In the genomic region with DNA sequence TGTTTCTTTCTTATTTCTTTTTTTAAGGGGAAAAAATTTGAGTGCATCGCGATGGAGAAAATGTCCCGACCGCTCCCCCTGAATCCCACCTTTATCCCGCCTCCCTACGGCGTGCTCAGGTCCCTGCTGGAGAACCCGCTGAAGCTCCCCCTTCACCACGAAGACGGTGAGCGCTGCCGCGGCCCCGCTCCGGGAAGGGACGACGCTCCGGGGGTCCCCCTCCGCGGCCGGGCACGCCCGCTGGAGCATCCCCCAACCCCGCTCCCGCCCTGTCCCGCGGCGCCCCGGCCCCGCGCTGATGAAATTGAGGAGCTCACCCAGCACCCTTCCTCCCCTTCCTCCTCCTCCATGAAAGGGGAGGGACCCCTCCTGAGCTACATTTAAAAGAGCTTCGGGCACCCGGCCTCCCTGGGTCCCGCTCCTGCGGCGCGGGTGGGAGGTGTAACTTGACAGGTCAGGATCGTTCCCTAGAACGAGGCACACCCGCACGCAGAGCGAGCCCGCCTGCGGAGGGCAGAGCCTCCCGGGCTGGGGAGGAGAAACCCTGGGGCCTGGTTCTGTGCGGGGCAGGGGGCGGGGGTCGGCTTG, we compare ENCODE assay signal across 1 cellular context.
A peak's percentile ranks its signal among the peaks of the same experiment; 100 is the strongest.
TF ChIP-seq lines count a peak whose summit lies in the region.

No MANE protein-coding gene starts in this region.

TF ChIP-seq in H1, 55 proteins besides CTCF, POLR2A, EP300 and RAD21 (continued from another document):
- TF ChIP-seq, protein P1, sequence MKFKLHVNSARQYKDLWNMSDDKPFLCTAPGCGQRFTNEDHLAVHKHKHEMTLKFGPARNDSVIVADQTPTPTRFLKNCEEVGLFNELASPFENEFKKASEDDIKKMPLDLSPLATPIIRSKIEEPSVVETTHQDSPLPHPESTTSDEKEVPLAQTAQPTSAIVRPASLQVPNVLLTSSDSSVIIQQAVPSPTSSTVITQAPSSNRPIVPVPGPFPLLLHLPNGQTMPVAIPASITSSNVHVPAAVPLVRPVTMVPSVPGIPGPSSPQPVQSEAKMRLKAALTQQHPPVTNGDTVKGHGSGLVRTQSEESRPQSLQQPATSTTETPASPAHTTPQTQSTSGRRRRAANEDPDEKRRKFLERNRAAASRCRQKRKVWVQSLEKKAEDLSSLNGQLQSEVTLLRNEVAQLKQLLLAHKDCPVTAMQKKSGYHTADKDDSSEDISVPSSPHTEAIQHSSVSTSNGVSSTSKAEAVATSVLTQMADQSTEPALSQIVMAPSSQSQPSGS (IDR thresholded peaks at IDR 0.05; ENCODE audit: low read length) = no peak
- TF ChIP-seq JUN (IDR thresholded peaks at IDR 0.05; ENCODE audit: low read depth, low read length) (no peak), TAF1 (IDR thresholded peaks at IDR 0.05; ENCODE audit: low read depth, low read length) (no peak), EGR1 (IDR thresholded peaks at IDR 0.05; ENCODE audit: borderline replicate concordance, low read depth, low read length) (no peak), TCF12 (IDR thresholded peaks at IDR 0.05; ENCODE audit: low read depth, low read length) (no peak), SRF (IDR thresholded peaks at IDR 0.05; ENCODE audit: low read depth, low read length) (no peak), MAFK (IDR thresholded peaks at IDR 0.05; ENCODE audit: low read depth, low read length) (no peak), RBBP5 (IDR thresholded peaks at IDR 0.05; ENCODE audit: borderline replicate concordance, low read depth, low read length) (no peak), HDAC2 (IDR thresholded peaks at IDR 0.05; ENCODE audit: borderline replicate concordance in 1 of 2, low read depth in 2 of 2, low read length in 2 of 2) (no peak), GTF2F1 (IDR thresholded peaks at IDR 0.05; ENCODE audit: borderline replicate concordance, low read depth, low read length) (no peak), RNF2 (IDR thresholded peaks at IDR 0.05; ENCODE audit: borderline replicate concordance, low read depth, low read length, missing control alignments, poor library complexity, severe bottlenecking) (peak; percentile 51), EZH2 (IDR thresholded peaks at IDR 0.05; ENCODE audit: low read depth, low read length, severe bottlenecking) (peak; percentile 55), KDM4A (IDR thresholded peaks at IDR 0.05; ENCODE audit: low read depth, low read length, severe bottlenecking) (peak; percentile 55), ASH2L (IDR thresholded peaks at IDR 0.05; ENCODE audit: low read length) (peak; percentile 50), POLR2AphosphoS5 (IDR thresholded peaks at IDR 0.05; ENCODE audit: low read depth, low read length) (no peak), HDAC6 (IDR thresholded peaks at IDR 0.05; ENCODE audit: low read depth, low read length) (no peak), SUZ12 (IDR thresholded peaks at IDR 0.05; ENCODE audit: low read length) (0 out of 2 replicates have a peak, but pooled peaks have one; percentile 45), KDM5A (IDR thresholded peaks at IDR 0.05; ENCODE audit: low read length) (no peak)
- TF ChIP-seq, protein P2, sequence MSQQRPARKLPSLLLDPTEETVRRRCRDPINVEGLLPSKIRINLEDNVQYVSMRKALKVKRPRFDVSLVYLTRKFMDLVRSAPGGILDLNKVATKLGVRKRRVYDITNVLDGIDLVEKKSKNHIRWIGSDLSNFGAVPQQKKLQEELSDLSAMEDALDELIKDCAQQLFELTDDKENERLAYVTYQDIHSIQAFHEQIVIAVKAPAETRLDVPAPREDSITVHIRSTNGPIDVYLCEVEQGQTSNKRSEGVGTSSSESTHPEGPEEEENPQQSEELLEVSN (IDR thresholded peaks at IDR 0.05) = peak; percentile 82
